ENCODE assay signal across 8 cellular contexts in the genomic region with DNA sequence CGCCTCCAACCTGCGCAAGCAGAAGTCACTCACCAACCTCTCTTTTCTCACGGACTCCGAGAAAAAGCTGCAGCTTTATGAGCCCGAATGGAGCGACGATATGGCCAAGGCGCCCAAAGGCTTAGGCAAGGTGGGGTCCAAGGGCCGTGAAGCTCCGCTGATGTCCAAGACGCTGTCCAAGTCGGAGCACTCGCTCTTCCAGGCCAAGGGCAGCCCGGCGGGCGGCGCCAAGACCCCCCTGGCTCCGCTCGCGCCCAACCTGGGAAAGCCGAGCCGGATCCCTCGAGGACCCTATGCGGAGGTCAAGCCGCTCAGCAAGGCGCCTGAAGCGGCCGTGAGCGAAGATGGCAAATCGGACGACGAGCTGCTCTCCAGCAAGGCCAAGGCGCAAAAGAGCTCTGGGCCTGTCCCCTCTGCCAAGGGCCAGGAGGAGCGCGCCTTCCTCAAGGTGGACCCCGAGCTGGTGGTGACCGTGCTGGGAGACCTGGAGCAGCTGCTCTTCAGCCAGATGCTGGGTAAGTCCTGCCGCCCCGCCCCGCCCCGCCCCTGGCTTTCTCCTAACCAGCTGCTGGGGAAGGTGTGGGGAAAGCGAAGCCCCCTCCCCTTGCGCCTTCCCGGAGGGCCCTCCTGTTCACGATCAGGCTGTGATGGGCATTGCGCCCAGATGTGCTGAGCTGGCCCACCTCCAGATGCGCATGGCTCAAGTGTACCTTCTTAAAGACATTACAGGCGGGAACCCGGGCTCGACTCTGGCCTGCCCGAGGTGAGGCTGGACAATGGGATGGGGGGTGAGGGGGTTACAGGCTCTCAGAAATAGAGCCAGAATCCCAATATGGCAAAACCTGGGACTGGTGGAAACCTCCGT.
DNase-seq lines count a peak whose midpoint lies in the region; ATAC-seq and TF ChIP-seq lines count a peak whose summit lies in the region.

No MANE protein-coding gene starts in this region.

- no peak for TF ChIP-seq POLR2A in prostate gland (IDR thresholded peaks at IDR 0.05)

- H3K27me3 ChIP-seq in prostate gland (replicated peaks; ENCODE audit: insufficient read depth) = no peaks in the 10 kb centered on the region

- intact Hi-C loops in prostate gland (cut with DNase I) = no loop called here

- H3K36me3 ChIP-seq in prostate gland = no peaks in the 10 kb centered on the region

- ATAC-seq in HG03175 (IDR thresholded peaks at IDR 0.05; ENCODE audit: unreplicated experiment) (no peak), GM18907 (IDR thresholded peaks at IDR 0.05; ENCODE audit: unreplicated experiment) (no peak)

- WGBS in prostate gland = 18% methylated on average over 43 of the region's 52 CpGs

- peak overlapping the region in 1 of 2 donors; percentile 67 for H3K27ac ChIP-seq in prostate gland

- no peaks in the 10 kb centered on the region for H3K9me3 ChIP-seq in prostate gland

- H3K4me3 ChIP-seq in prostate gland = peak overlapping the region; percentile 42 to 47

- DNase-seq in DMS53 (lab: John Stamatoyannopoulos, UW) (peak; percentile 72), NCI-H82 (lab: John Stamatoyannopoulos, UW) (peak; percentile 75), fibroblast of gingiva (ENCODE audit: low read depth) (peak; percentile 42), prostate gland (ENCODE audit: low spot score) (no peak), NK-92 (lab: John Stamatoyannopoulos, UW; ENCODE audit: unreplicated experiment) (no peak), midbrain (lab: John Stamatoyannopoulos, UW) (no peak)

- no peak for TF ChIP-seq CTCF in prostate gland (IDR thresholded peaks at IDR 0.05)

- peaks cover 7% of the 10 kb centered on the region for H3K4me1 ChIP-seq in prostate gland (replicated peaks)

Comparison
In these comparisons a context has a peak if more than half of its experiments do, and no peak if none do; other contexts are left out.
1. DNase-seq: peak in DMS53 (single experiment), NCI-H82 (single experiment) and fibroblast of gingiva (single experiment); none in prostate gland (single experiment), NK-92 (single experiment) and midbrain (single experiment).